ENCODE assay signal across 22 cellular contexts in the genomic region with DNA sequence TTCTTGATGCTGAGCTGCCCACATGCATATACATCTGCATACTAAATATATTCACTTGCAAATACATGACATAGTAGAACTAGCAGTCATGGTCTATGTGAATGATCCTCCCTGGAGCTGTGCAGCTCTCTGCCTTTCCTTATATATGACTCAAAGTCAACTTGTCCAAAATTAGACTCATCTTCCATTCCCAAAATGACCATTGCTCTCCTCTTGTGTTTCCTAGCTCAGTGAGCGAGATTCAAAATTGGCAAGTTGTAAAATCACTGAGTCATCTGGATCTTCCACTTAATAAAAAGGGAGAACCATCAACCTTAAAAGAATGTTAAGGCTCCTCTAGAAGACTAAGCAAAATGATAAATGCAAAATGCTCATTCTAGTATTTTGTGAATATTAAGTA.
"Had no signal": no experiment of that assay in that cellular context is flagged by ENCODE, and none has a peak within 500 bp of the region (broad histone marks: within the 10 kb centered on the region; RNA-seq: fewer than 3 reads in every experiment).

No MANE protein-coding gene starts in this region.

- ATAC-seq: foreskin keratinocyte; gastroesophageal sphincter; heart left ventricle; left cardiac atrium; left lung; left ventricle myocardium superior; lower lobe of right lung; naive thymus-derived CD4-positive, alpha-beta T cell had no signal

- H3K4me3 ChIP-seq: coronary artery, dorsolateral prefrontal cortex, esophagus muscularis mucosa, gastroesophageal sphincter, heart left ventricle, hepatocyte, left lung, lower lobe of right lung had no signal

- H3K36me3 ChIP-seq: esophagus muscularis mucosa, gastroesophageal sphincter, heart left ventricle, left lung, lower lobe of right lung had no signal

- FAIRE-seq: colon, endothelial cell of umbilical vein, frontal cortex, islet of Langerhans, keratinocyte had no signal

- H3K27me3 ChIP-seq: dorsolateral prefrontal cortex, esophagus muscularis mucosa, foreskin keratinocyte, gastroesophageal sphincter, heart left ventricle, hepatocyte, left lung had no signal

- DNase-seq: dermis blood vessel endothelial cell; dorsolateral prefrontal cortex; effector CD4-positive, alpha-beta T cell; effector memory CD4-positive, alpha-beta T cell; foreskin keratinocyte; heart left ventricle; hypothalamus; left cardiac atrium; left lung; left ventricle myocardium superior; lower lobe of right lung; midbrain; naive thymus-derived CD4-positive, alpha-beta T cell had no signal

- H3K9me3 ChIP-seq: esophagus muscularis mucosa, gastroesophageal sphincter, heart left ventricle, left lung, lower lobe of right lung had no signal
